ENCODE assay signal across 31 cellular contexts in the genomic region with DNA sequence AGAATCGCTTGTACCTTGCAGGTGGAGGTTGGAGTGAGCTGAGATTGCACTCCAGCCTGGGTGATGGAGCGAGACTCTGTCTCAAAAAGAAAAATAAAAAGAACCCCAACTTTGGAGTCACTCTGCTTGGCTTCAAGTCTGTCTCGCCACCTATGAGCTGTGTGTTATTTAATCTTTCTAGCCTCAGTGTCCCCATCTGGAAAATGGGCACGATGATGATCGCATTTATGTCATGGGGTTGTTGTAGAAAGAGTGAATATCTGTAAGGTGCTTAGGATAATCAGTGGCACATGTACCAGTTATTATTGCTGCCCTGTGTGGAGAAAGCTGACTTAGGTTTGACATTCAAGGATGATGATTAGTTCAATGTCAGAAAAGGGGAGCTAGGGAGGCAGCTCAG.
DNase-seq lines count a peak whose midpoint lies in the region; ATAC-seq, FAIRE-seq and TF ChIP-seq lines count a peak whose summit lies in the region.
"Had no signal": no experiment of that assay in that cellular context is flagged by ENCODE, and none has a peak within 500 bp of the region (broad histone marks: within the 10 kb centered on the region; RNA-seq: fewer than 3 reads in every experiment).

No MANE protein-coding gene starts in this region.

- ATAC-seq in HepG2 (no peak), right lobe of liver (no peak), K562 (no peak)
- ATAC-seq: A549; CD8-positive, alpha-beta T cell had no signal

- TF ChIP-seq RAD21 in HepG2 (CRISPR knock-in tag; IDR thresholded peaks at IDR 0.05) (no peak), K562 (CRISPR knock-in tag; conservative IDR thresholded peaks at IDR 0.05 in 1 of 2, IDR thresholded peaks at IDR 0.05 in 1 of 2) (no peak)

- H3K79me2 ChIP-seq in HepG2 (ENCODE audit: insufficient read depth, low read length) (no peaks in the 10 kb centered on the region), K562 (ENCODE audit: control insufficient read depth, insufficient read depth, low read length) (no peaks in the 10 kb centered on the region)

- H3K9ac ChIP-seq in HepG2 (ENCODE audit: insufficient read depth, low read depth, low read length) (no peak overlapping the region), K562 (ENCODE audit: insufficient read depth in 1 of 2, low read depth in 2 of 2, low read length in 2 of 2) (no peak overlapping the region)
- H3K9ac ChIP-seq: BLaER1; BLaER1 treated with 17β-estradiol and CSF1 and Interleukin-3, amounts not matched to agents 10 nM and 100 nM had no signal

- no peak overlapping the region for H2AFZ ChIP-seq in HepG2 (ENCODE audit: low read length)
- H2AFZ ChIP-seq in K562 (ENCODE audit: low read depth, low read length) = no peak overlapping the region

- no peak for TF ChIP-seq EP300 in HepG2 (IDR thresholded peaks at IDR 0.05; ENCODE audit: low read depth in 2 of 2, low read length in 2 of 2)
- no peak for TF ChIP-seq EP300 in HepG2 (CRISPR knock-in tag; IDR thresholded peaks at IDR 0.05; ENCODE audit: borderline replicate concordance)
- TF ChIP-seq EP300 in K562 (IDR thresholded peaks at IDR 0.05; ENCODE audit: low read length) = no peak

- DNase-seq in HepG2 (ENCODE audit: low spot score) (no peak), right lobe of liver (no peak), K562 (ENCODE audit: extremely low read depth in 1 of 4, low spot score in 3 of 4) (no peak), SIG-M5 (lab: John Stamatoyannopoulos, UW) (no peak)
- DNase-seq: 8988T; ACHN; AML-193; BE2C; C1 segment of cervical spinal cord; Caco-2; Calu3; CD4-positive, alpha-beta memory T cell; CD4-positive, alpha-beta T cell; CD4-positive, CD25-positive, alpha-beta regulatory T cell; CD8-positive, alpha-beta memory T cell; CD8-positive, alpha-beta T cell; COR-L47; DMS 273 treated with DMSO at 0.1 percent for 48 hours; DMS153; DMS53; DMS79; DMS79 treated with DMSO at 0.1 percent for 48 hours; DND-41; EL had no signal

- WGBS in HepG2 (ENCODE audit: low lambda C conversion rate) = 12% methylated on average over 5 of the region's 5 CpGs
- WGBS in right lobe of liver (ENCODE audit: insufficient coverage, low coverage, low lambda C conversion rate, missing lambda C conversion rate) = 80% methylated on average over 5 of the region's 5 CpGs
- 4% methylated on average over 5 of the region's 5 CpGs for WGBS in K562 (ENCODE audit: insufficient coverage, low coverage, missing lambda C conversion rate)

- CTCF ChIA-PET in HepG2 (lab: Yijun Ruan, JAX; ENCODE audit: low intra/inter-chr PET ratio, low total read pairs) = no interaction called here
- CTCF ChIA-PET in K562 (lab: Yijun Ruan, JAX; ENCODE audit: low intra/inter-chr PET ratio) = no interaction called here

- FAIRE-seq in HepG2 (lab: Jason Lieb, UNC) = no peak
- no peak for FAIRE-seq in K562 (lab: Jason Lieb, UNC)
- FAIRE-seq: A204.1, A549, D721Med had no signal

- intact Hi-C loops in HepG2 (cut with micrococcal nuclease; ENCODE audit: unreplicated experiment) = no loop called here
- intact Hi-C loops in right lobe of liver (cut with DNase I) = no loop called here
- intact Hi-C loops in K562 (cut with micrococcal nuclease) = loop anchor here (10.0 kb wide), 2 partner anchors 157 to 287 kb away; no protein-coding TSS in a partner anchor

- H3K36me3 ChIP-seq in HepG2 (replicated peaks in 1 of 2; ENCODE audit: control insufficient read depth in 1 of 2, insufficient read depth in 2 of 2, low read length in 2 of 2) (no peaks in the 10 kb centered on the region), right lobe of liver (no peaks in the 10 kb centered on the region), K562 (ENCODE audit: control insufficient read depth, insufficient read depth, low read length) (no peaks in the 10 kb centered on the region)
- H3K36me3 ChIP-seq: BE2C had no signal

- in situ Hi-C loops in HepG2 (cut with HindIII; ENCODE audit: extremely low pct_ligation_motif_present, low pct_unique_long_range_greater_than_20kb) (no loop called here), K562 (cut with MboI) (no loop called here)

- H3K27me3 ChIP-seq in HepG2 (ENCODE audit: control insufficient read depth in 1 of 2, insufficient read depth in 2 of 2, low read length in 2 of 2) (no peaks in the 10 kb centered on the region), right lobe of liver (no peaks in the 10 kb centered on the region), K562 (ENCODE audit: control insufficient read depth in 2 of 2, insufficient read depth in 2 of 2, low read length in 2 of 2) (no peaks in the 10 kb centered on the region)
- H3K27me3 ChIP-seq: BE2C; BLaER1; BLaER1 treated with 17β-estradiol and CSF1 and Interleukin-3, amounts not matched to agents 10 nM and 100 nM had no signal

- H3K9me3 ChIP-seq in HepG2 (ENCODE audit: low read length) (no peaks in the 10 kb centered on the region), right lobe of liver (no peaks in the 10 kb centered on the region), K562 (replicated peaks; ENCODE audit: control insufficient read depth, insufficient read depth, low read depth, low read length) (no peaks in the 10 kb centered on the region)
- H3K9me3 ChIP-seq: A549; BE2C; BLaER1; BLaER1 treated with 17β-estradiol and CSF1 and Interleukin-3, amounts not matched to agents 10 nM and 100 nM; Caco-2 had no signal

- no peaks in the 10 kb centered on the region for H3K9me1 ChIP-seq in K562 (ENCODE audit: control insufficient read depth, insufficient read depth, low read length)

- POLR2A ChIA-PET in HepG2 (lab: Yijun Ruan, JAX) = no interaction called here
- POLR2A ChIA-PET in K562 (lab: Yijun Ruan, JAX) = no interaction called here

- H3K27ac ChIP-seq in HepG2 (ENCODE audit: extremely low read length, insufficient read depth, low read length) = no peak overlapping the region
- no peak overlapping the region for H3K27ac ChIP-seq in right lobe of liver
- H3K27ac ChIP-seq in K562 (ENCODE audit: extremely low read depth, low read depth, low read length) = no peak overlapping the region
- H3K27ac ChIP-seq: 22Rv1; A549; BLaER1; BLaER1 treated with 17β-estradiol and CSF1 and Interleukin-3, amounts not matched to agents 10 nM and 100 nM; C4-2B had no signal

- H3K4me3 ChIP-seq in HepG2 (replicated peaks in 1 of 3; ENCODE audit: insufficient read depth in 1 of 3, low read depth in 2 of 3, low read length in 3 of 3) (no peak overlapping the region), right lobe of liver (no peak overlapping the region), K562 (no peak overlapping the region)
- H3K4me3 ChIP-seq: A549; BLaER1; BLaER1 treated with 17β-estradiol and CSF1 and Interleukin-3, amounts not matched to agents 10 nM and 100 nM had no signal

- TF ChIP-seq CTCF in HepG2 (CRISPR knock-in tag; IDR thresholded peaks at IDR 0.05) (no peak), right lobe of liver (IDR thresholded peaks at IDR 0.05) (no peak), K562 (IDR thresholded peaks at IDR 0.05 in 2 of 3, conservative IDR thresholded peaks at IDR 0.05 in 1 of 3; ENCODE audit: insufficient read depth in 2 of 3, low read depth in 1 of 3, low read length in 3 of 3) (no peak)

- TF ChIP-seq POLR2A in HepG2 (IDR thresholded peaks at IDR 0.05; ENCODE audit: insufficient read depth in 1 of 2, low read depth in 2 of 2, low read length in 2 of 2) = no peak
- no peak for TF ChIP-seq POLR2A in right lobe of liver (IDR thresholded peaks at IDR 0.05)
- TF ChIP-seq POLR2A in K562 (conservative IDR thresholded peaks at IDR 0.05) = no peak

- H4K20me1 ChIP-seq in HepG2 (ENCODE audit: insufficient read depth, low read length) (no peaks in the 10 kb centered on the region), K562 (replicated peaks; ENCODE audit: control insufficient read depth, insufficient read depth, low read length) (peaks cover 5% of the 10 kb centered on the region; the same call in 1 of the 2 replicates)

- BruUV-seq in HepG2 (replicated peaks; lab: Mats Ljungman, UMichigan) (no TSS peak), K562 (replicated peaks; lab: Mats Ljungman, UMichigan) (no TSS peak)

- H3K4me2 ChIP-seq in HepG2 (ENCODE audit: low read depth, low read length) (no peak overlapping the region), K562 (ENCODE audit: insufficient read depth, low read length) (no peak overlapping the region)
- H3K4me2 ChIP-seq: A549; BLaER1; BLaER1 treated with 17β-estradiol and CSF1 and Interleukin-3, amounts not matched to agents 10 nM and 100 nM had no signal

- H3K4me1 ChIP-seq in HepG2 (ENCODE audit: insufficient read depth, low read length) (no peaks in the 10 kb centered on the region), right lobe of liver (no peaks in the 10 kb centered on the region), K562 (replicated peaks in 1 of 2; ENCODE audit: control insufficient read depth in 2 of 2, insufficient read depth in 2 of 2, low read length in 2 of 2) (no peaks in the 10 kb centered on the region)
- H3K4me1 ChIP-seq: A549, BE2C, BLaER1, Caco-2 had no signal

TF ChIP-seq in HepG2, 621 proteins besides CTCF, POLR2A, EP300 and RAD21 (continues in another document):
- TF ChIP-seq THAP11 (CRISPR knock-in tag; IDR thresholded peaks at IDR 0.05) = no peak

TF ChIP-seq in K562, 482 proteins besides CTCF, POLR2A, EP300 and RAD21:
- TF ChIP-seq, protein P1, sequence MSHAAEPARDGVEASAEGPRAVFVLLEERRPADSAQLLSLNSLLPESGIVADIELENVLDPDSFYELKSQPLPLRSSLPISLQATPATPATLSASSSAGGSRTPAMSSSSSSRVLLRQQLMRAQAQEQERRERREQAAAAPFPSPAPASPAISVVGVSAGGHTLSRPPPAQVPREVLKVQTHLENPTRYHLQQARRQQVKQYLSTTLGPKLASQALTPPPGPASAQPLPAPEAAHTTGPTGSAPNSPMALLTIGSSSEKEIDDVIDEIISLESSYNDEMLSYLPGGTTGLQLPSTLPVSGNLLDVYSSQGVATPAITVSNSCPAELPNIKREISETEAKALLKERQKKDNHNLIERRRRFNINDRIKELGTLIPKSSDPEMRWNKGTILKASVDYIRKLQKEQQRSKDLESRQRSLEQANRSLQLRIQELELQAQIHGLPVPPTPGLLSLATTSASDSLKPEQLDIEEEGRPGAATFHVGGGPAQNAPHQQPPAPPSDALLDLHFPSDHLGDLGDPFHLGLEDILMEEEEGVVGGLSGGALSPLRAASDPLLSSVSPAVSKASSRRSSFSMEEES (CRISPR knock-in tag; IDR thresholded peaks at IDR 0.05) = no peak
- peak; percentile 84 for TF ChIP-seq RBM25 (IDR thresholded peaks at IDR 0.05; ENCODE audit: low read depth, low read length, severe bottlenecking)
